In genomic region chr15:99574048-99574447, GRCh38 we compare ENCODE assay signal across 16 cellular contexts.
"Had no signal": no experiment of that assay in that cellular context is flagged by ENCODE, and none has a peak within 500 bp of the region (broad histone marks: within the 10 kb centered on the region; RNA-seq: fewer than 3 reads in every experiment).

No MANE protein-coding gene starts in this region.

- DNase-seq: cerebellar nuclear complex; colonic mucosa; dermis blood vessel endothelial cell; endodermal cell; erythroblast; foreskin keratinocyte; mammary epithelial cell; naive thymus-derived CD4-positive, alpha-beta T cell; nephron progenitor cell; stimulated activated CD4-positive, alpha-beta T cell treated with anti-CD3 and anti-CD28 coated beads, Interleukin-2, amount 100 ng/mL, for 48 hours; stimulated activated naive CD8-positive, alpha-beta T cell treated with anti-CD3 and anti-CD28 coated beads, Interleukin-15, Interleukin-2, amounts not matched to agents 100 U/mL and 50 U/mL, for 24 hours; thyroid gland; upper lobe of left lung; uterus had no signal

- H3K36me3 ChIP-seq: colonic mucosa, suprapubic skin, thyroid gland, upper lobe of left lung, uterus had no signal

- H3K4me2 ChIP-seq: smooth muscle cell had no signal

- H3K4me1 ChIP-seq: uterus had no signal

- H3K9me3 ChIP-seq: colonic mucosa, suprapubic skin, thyroid gland, upper lobe of left lung, uterus had no signal

- H3K27me3 ChIP-seq: colonic mucosa, foreskin keratinocyte, suprapubic skin, thyroid gland, upper lobe of left lung, uterus had no signal

- ATAC-seq: foreskin keratinocyte; naive thymus-derived CD4-positive, alpha-beta T cell; stimulated activated naive CD8-positive, alpha-beta T cell treated with anti-CD3 and anti-CD28 coated beads, Interleukin-15, Interleukin-2, amounts not matched to agents 100 U/mL and 50 U/mL, for 24 hours had no signal

- H3K4me3 ChIP-seq: colonic mucosa, smooth muscle cell, suprapubic skin, thyroid gland, upper lobe of left lung, uterus had no signal

- H3K27ac ChIP-seq: colonic mucosa, foreskin keratinocyte, suprapubic skin, thyroid gland, upper lobe of left lung, uterus had no signal
